ENCODE assay signal across 20 cellular contexts in genomic region chr2:165529130-165529529, GRCh38. TPM values are rescaled to one million over a fixed set of nuclear protein-coding genes. Genes with fewer than 3 reads are reported as not detected.
DNase-seq lines count a peak whose midpoint lies in the region; ATAC-seq, FAIRE-seq and TF ChIP-seq lines count a peak whose summit lies in the region.
"Had no signal": no experiment of that assay in that cellular context is flagged by ENCODE, and none has a peak within 500 bp of the region (broad histone marks: within the 10 kb centered on the region; RNA-seq: fewer than 3 reads in every experiment).

No MANE protein-coding gene starts in this region.

- H2AFZ ChIP-seq in GM23338, result no peak overlapping the region

- H3K4me1 ChIP-seq in BLaER1 (peaks cover 24% of the 10 kb centered on the region), GM23338 (ENCODE audit: insufficient read depth) (no peaks in the 10 kb centered on the region)
- H3K4me1 ChIP-seq: testis had no signal

- H3K9me2 ChIP-seq in GM23338 (ENCODE audit: insufficient read depth), result no peaks in the 10 kb centered on the region

- H3K36me3 ChIP-seq in BLaER1 (no peaks in the 10 kb centered on the region), GM23338 (ENCODE audit: insufficient read depth) (no peaks in the 10 kb centered on the region)

- H3K9me3 Mint-ChIP-seq in GM23338, result no peaks in the 10 kb centered on the region

- TF ChIP-seq CTCF in GM23338 (conservative IDR thresholded peaks at IDR 0.05; ENCODE audit: low read depth in 2 of 2) (no peak), astrocyte of the cerebellum (IDR thresholded peaks at IDR 0.05; ENCODE audit: low read depth, low read length, missing control alignments) (no peak), fibroblast of the aortic adventitia (IDR thresholded peaks at IDR 0.05; ENCODE audit: insufficient read depth, low read length) (no peak)

- in situ Hi-C loops in astrocyte of the cerebellum (cut with HindIII; ENCODE audit: low sequenced_read_pairs), result no loop called here

- no peaks in the 10 kb centered on the region for H3K79me2 ChIP-seq in GM23338 (replicated peaks; ENCODE audit: insufficient read depth)

- H4K20me1 ChIP-seq in BLaER1 (no peaks in the 10 kb centered on the region), GM23338 (replicated peaks; ENCODE audit: insufficient read depth) (no peaks in the 10 kb centered on the region)

- no peaks in the 10 kb centered on the region for H3F3A ChIP-seq in GM23338 (replicated peaks; ENCODE audit: low read depth)

- H3K4me3 ChIP-seq in BLaER1 (peak overlapping the region; percentile 22; the same call in 1 of the 2 replicates), GM23338 (no peak overlapping the region), astrocyte of the cerebellum (ENCODE audit: low read depth, low read length) (no peak overlapping the region), fibroblast of the aortic adventitia (ENCODE audit: low read depth, low read length) (no peak overlapping the region)
- H3K4me3 ChIP-seq: testis had no signal

- no peak for FAIRE-seq in HTR-8/SVneo (lab: Jason Lieb, UNC)
- FAIRE-seq: G401.6 had no signal

- no peak overlapping the region for H3K4me3 Mint-ChIP-seq in GM23338
- H3K4me3 Mint-ChIP-seq: activated naive CD8-positive, alpha-beta T cell treated with anti-CD3 and anti-CD28 coated beads for 36 hours; brain; natural killer cell treated with Interleukin-12 subunit alpha and Interleukin-12 subunit beta and Interleukin-15 and Interleukin-18, amount 100 ng/mL, for 72 hours had no signal

- ATAC-seq in GM23338, result no peak; the same call in 2 of the 3 replicates
- ATAC-seq in GM19452 (IDR thresholded peaks at IDR 0.05; ENCODE audit: unreplicated experiment), result no peak
- no peak for ATAC-seq in HG03159 (IDR thresholded peaks at IDR 0.05; ENCODE audit: unreplicated experiment)
- ATAC-seq: left colon; natural killer cell treated with Interleukin-12 subunit alpha and Interleukin-12 subunit beta and Interleukin-15 and Interleukin-18, amount 100 ng/mL, for 72 hours; sciatic nerve had no signal

- H3K4me2 ChIP-seq in BLaER1 (peak overlapping the region; percentile 65), GM23338 (no peak overlapping the region)

- peak overlapping the region; percentile 9 for H3K27ac Mint-ChIP-seq in GM23338
- H3K27ac Mint-ChIP-seq: activated naive CD8-positive, alpha-beta T cell treated with anti-CD3 and anti-CD28 coated beads for 36 hours; brain; natural killer cell treated with Interleukin-12 subunit alpha and Interleukin-12 subunit beta and Interleukin-15 and Interleukin-18, amount 100 ng/mL, for 72 hours had no signal

- DNase-seq in GM23338 (ENCODE audit: low spot score) (no peak), astrocyte of the cerebellum (ENCODE audit: low read depth) (peak; percentile 2), fibroblast of the aortic adventitia (ENCODE audit: low read depth) (peak; percentile 10), DMS114 treated with DMSO at 0.1 percent for 48 hours (lab: John Stamatoyannopoulos, UW; ENCODE audit: unreplicated experiment) (no peak), HTR-8/SVneo (ENCODE audit: insufficient read length, low spot score) (no peak)
- DNase-seq: activated CD4-positive, alpha-beta T cell treated with anti-CD3 and anti-CD28 coated beads for 4 hours; activated naive CD8-positive, alpha-beta T cell treated with anti-CD3 and anti-CD28 coated beads for 36 hours; C1 segment of cervical spinal cord; dermis blood vessel endothelial cell; left colon; NCI-H1417; NCI-H748 treated with DMSO at 0.1 percent for 48 hours; testis had no signal

- 0 out of 2 replicates have a peak, but pooled peaks cover 5% of the 10 kb centered on the region for H3K9me3 ChIP-seq in BLaER1
- H3K9me3 ChIP-seq: testis had no signal

- peaks cover 3% of the 10 kb centered on the region for H3K4me1 Mint-ChIP-seq in GM23338
- H3K4me1 Mint-ChIP-seq: activated naive CD8-positive, alpha-beta T cell treated with anti-CD3 and anti-CD28 coated beads for 36 hours had no signal

- no peak overlapping the region for H3K9ac ChIP-seq in BLaER1

- H3K27ac ChIP-seq in BLaER1 (no peak overlapping the region), GM23338 (ENCODE audit: low read depth) (no peak overlapping the region)
- H3K27ac ChIP-seq: testis had no signal

- H3K27me3 ChIP-seq in BLaER1 (no peaks in the 10 kb centered on the region), GM23338 (ENCODE audit: insufficient read depth) (no peaks in the 10 kb centered on the region)
- H3K27me3 ChIP-seq: testis had no signal

- H3K36me3 Mint-ChIP-seq in GM23338 (ENCODE audit: low read depth), result peaks cover 8% of the 10 kb centered on the region
- H3K36me3 Mint-ChIP-seq: activated naive CD8-positive, alpha-beta T cell treated with anti-CD3 and anti-CD28 coated beads for 36 hours had no signal

- peaks cover 5% of the 10 kb centered on the region for H3K27me3 Mint-ChIP-seq in GM23338 (ENCODE audit: insufficient read depth, low read depth, poor library complexity)
- H3K27me3 Mint-ChIP-seq: activated naive CD8-positive, alpha-beta T cell treated with anti-CD3 and anti-CD28 coated beads for 36 hours; brain had no signal

TF ChIP-seq in GM23338, 12 proteins besides CTCF, POLR2A, EP300 and RAD21 (continues in another document):
- TF ChIP-seq CREB1 (CRISPR knock-in tag; IDR thresholded peaks at IDR 0.05; ENCODE audit: low read depth), result no peak
- TF ChIP-seq ETS1 (IDR thresholded peaks at IDR 0.05), result no peak
- no peak for TF ChIP-seq ZNF114 (CRISPR knock-in tag; IDR thresholded peaks at IDR 0.05)
- no peak for TF ChIP-seq POLR2AphosphoS5 (IDR thresholded peaks at IDR 0.05; ENCODE audit: low read depth)
- TF ChIP-seq STAT1 (IDR thresholded peaks at IDR 0.05; ENCODE audit: unreplicated experiment), result no peak
- TF ChIP-seq EZH2phosphoT487 (IDR thresholded peaks at IDR 0.05; ENCODE audit: unreplicated experiment), result no peak
- TF ChIP-seq, protein P1, sequence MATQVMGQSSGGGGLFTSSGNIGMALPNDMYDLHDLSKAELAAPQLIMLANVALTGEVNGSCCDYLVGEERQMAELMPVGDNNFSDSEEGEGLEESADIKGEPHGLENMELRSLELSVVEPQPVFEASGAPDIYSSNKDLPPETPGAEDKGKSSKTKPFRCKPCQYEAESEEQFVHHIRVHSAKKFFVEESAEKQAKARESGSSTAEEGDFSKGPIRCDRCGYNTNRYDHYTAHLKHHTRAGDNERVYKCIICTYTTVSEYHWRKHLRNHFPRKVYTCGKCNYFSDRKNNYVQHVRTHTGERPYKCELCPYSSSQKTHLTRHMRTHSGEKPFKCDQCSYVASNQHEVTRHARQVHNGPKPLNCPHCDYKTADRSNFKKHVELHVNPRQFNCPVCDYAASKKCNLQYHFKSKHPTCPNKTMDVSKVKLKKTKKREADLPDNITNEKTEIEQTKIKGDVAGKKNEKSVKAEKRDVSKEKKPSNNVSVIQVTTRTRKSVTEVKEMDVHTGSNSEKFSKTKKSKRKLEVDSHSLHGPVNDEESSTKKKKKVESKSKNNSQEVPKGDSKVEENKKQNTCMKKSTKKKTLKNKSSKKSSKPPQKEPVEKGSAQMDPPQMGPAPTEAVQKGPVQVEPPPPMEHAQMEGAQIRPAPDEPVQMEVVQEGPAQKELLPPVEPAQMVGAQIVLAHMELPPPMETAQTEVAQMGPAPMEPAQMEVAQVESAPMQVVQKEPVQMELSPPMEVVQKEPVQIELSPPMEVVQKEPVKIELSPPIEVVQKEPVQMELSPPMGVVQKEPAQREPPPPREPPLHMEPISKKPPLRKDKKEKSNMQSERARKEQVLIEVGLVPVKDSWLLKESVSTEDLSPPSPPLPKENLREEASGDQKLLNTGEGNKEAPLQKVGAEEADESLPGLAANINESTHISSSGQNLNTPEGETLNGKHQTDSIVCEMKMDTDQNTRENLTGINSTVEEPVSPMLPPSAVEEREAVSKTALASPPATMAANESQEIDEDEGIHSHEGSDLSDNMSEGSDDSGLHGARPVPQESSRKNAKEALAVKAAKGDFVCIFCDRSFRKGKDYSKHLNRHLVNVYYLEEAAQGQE (IDR thresholded peaks at IDR 0.05; ENCODE audit: unreplicated experiment), result no peak
- TF ChIP-seq EZH2 (IDR thresholded peaks at IDR 0.05; ENCODE audit: low read depth, unreplicated experiment), result no peak
- no peak for TF ChIP-seq JUNB (IDR thresholded peaks at IDR 0.05; ENCODE audit: unreplicated experiment)
- TF ChIP-seq NANOG (IDR thresholded peaks at IDR 0.05; ENCODE audit: borderline replicate concordance), result no peak

RNA-seq across cellular contexts. Expression of gene CSRNP3, which starts 59.6 kb away (rescaled TPM):
- total RNA-seq in GM23338 (2014; rRNA removed; shearing (Covaris generic)), result 3.0 and 3.8 TPM in 2 replicates
- polyA plus RNA-seq in GM23338 (2016; fragmentation: Nextera tagmentation; extraction: Ambion mirVana), result 6.8 and 7.2 TPM in 2 replicates
- total RNA-seq in fibroblast of the aortic adventitia (ENCODE audit: low replicate concordance), result 2.3 and 3.4 TPM in 2 replicates
- total RNA-seq: activated naive CD8-positive, alpha-beta T cell treated with anti-CD3 and anti-CD28 coated beads for 36 hours; natural killer cell treated with Interleukin-12 subunit alpha and Interleukin-12 subunit beta and Interleukin-15 and Interleukin-18, amount 100 ng/mL, for 72 hours had no signal

Comparison
In these comparisons a context has a peak if more than half of its experiments do, and no peak if none do; other contexts are left out.
1. DNase-seq: peak in astrocyte of the cerebellum (single experiment) and fibroblast of the aortic adventitia (single experiment); none in GM23338 (single experiment), DMS114 treated with DMSO at 0.1 percent for 48 hours (single experiment) and HTR-8/SVneo (single experiment).